Comparison of ENCODE assay signal across 1 cellular context in genomic region chr9:133529874-133530273, GRCh38.
A peak's percentile ranks its signal among the peaks of the same experiment; 100 is the strongest.
TF ChIP-seq lines count a peak whose summit lies in the region.

No MANE protein-coding gene starts in this region.

TF ChIP-seq in WTC11, 78 proteins besides CTCF, POLR2A, EP300 and RAD21:
- TF ChIP-seq FOXJ3 (CRISPR knock-in tag; IDR thresholded peaks at IDR 0.05; ENCODE audit: borderline replicate concordance): no peak
- peak; percentile 69; the same call in 1 of the 2 replicates for TF ChIP-seq ZNF263 (CRISPR knock-in tag; IDR thresholded peaks at IDR 0.05; ENCODE audit: low read depth)
- 0 out of 2 replicates have a peak, but pooled peaks have one; percentile 19 for TF ChIP-seq FOXP1 (CRISPR knock-in tag; IDR thresholded peaks at IDR 0.05; ENCODE audit: borderline replicate concordance)
- TF ChIP-seq ZMAT4 (CRISPR knock-in tag; IDR thresholded peaks at IDR 0.05): no peak
TF ChIP-seq in WTC11: peak in this region for 2.
